In the genomic region with DNA sequence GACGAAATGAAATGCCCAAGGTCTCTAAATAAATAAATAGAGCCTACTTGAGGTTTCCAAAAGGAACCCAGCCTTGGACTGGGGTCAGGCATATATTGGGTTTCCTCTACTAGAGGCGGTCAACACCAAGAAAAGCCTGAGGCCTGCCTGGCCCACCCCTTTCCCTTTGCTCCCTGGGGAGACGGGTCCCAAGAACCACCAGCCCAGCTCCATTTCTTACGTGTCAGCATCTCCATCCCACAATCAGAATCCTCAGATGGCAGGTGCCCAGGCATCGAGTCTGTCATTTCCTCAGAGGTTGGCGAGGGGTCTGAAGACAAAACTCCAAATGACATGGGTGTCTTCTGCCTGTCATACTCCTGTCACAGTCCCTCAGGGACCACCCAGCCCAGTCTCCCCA, we compare ENCODE assay signal across 5 cellular contexts.
A peak's percentile ranks its signal among the peaks of the same experiment; 100 is the strongest.
DNase-seq lines count a peak whose midpoint lies in the region; ATAC-seq and TF ChIP-seq lines count a peak whose summit lies in the region.
"Not testable (repeated sequence)": the region's sequence is repeated elsewhere in the genome, so short reads cannot be mapped to it uniquely, and the experiment has no call there.

No MANE protein-coding gene starts in this region.

- not testable (repeated sequence) for H3K36me3 ChIP-seq in spleen

- H3K9me3 Mint-ChIP-seq in central memory CD8-positive, alpha-beta T cell: not testable (repeated sequence)

- H3K4me3 ChIP-seq in coronary artery, spleen: not testable (repeated sequence)

- not testable (repeated sequence) for H3K4me3 Mint-ChIP-seq in T-helper 17 cell; central memory CD8-positive, alpha-beta T cell

- ATAC-seq in T-helper 17 cell; central memory CD8-positive, alpha-beta T cell (replicated peaks; ENCODE audit: extremely low read depth, poor library complexity, severe bottlenecking): not testable (repeated sequence)

- TF ChIP-seq CTCF in coronary artery (IDR thresholded peaks at IDR 0.05); spleen (IDR thresholded peaks at IDR 0.05 in 8 of 11, conservative IDR thresholded peaks at IDR 0.05 in 3 of 11): not testable (repeated sequence)

- not testable (repeated sequence) for H3K36me3 Mint-ChIP-seq in T-helper 17 cell (ENCODE audit: low read depth); central memory CD8-positive, alpha-beta T cell (ENCODE audit: insufficient read depth)

- H3K9me3 ChIP-seq in T-helper 17 cell (ENCODE audit: control insufficient read depth, low read length, poor library complexity, severe bottlenecking); spleen: not testable (repeated sequence)

- not testable (repeated sequence) for H3K4me1 ChIP-seq in spleen

- H3K27ac Mint-ChIP-seq in T-helper 17 cell: peak overlapping the region; percentile 27
- H3K27ac Mint-ChIP-seq in central memory CD8-positive, alpha-beta T cell (ENCODE audit: low read depth): peak overlapping the region; percentile 29

- DNase-seq in T-helper 17 cell; central memory CD8-positive, alpha-beta T cell (ENCODE audit: low spot score in 2 of 2): not testable (repeated sequence)
- DNase-seq in coronary artery (ENCODE audit: low spot score) (peak; percentile 21), posterior vena cava (ENCODE audit: low spot score) (peak; percentile 16), spleen (peak; percentile 24)

- not testable (repeated sequence) for H3K27me3 ChIP-seq in spleen (replicated peaks in 1 of 7)

- intact Hi-C loops in posterior vena cava (cut with DNase I); spleen (cut with DNase I; ENCODE audit: low total_unique reads): not testable (repeated sequence)

- H3K27me3 Mint-ChIP-seq in T-helper 17 cell; central memory CD8-positive, alpha-beta T cell: not testable (repeated sequence)

- not testable (repeated sequence) for TF ChIP-seq POLR2A in spleen (IDR thresholded peaks at IDR 0.05)

- not testable (repeated sequence) for H3K4me1 Mint-ChIP-seq in T-helper 17 cell; central memory CD8-positive, alpha-beta T cell

- H3K27ac ChIP-seq in coronary artery, spleen: not testable (repeated sequence)

- WGBS in spleen, 5 donors: 74 to 93% (median 85%) methylated on average over 6 of the region's 6 CpGs
